ENCODE assay signal across 27 cellular contexts in genomic region chr3:126467611-126467955, GRCh38. TPM values are rescaled to one million over a fixed set of nuclear protein-coding genes. Genes with fewer than 3 reads are reported as not detected.
"Had no signal": no experiment of that assay in that cellular context is flagged by ENCODE, and none has a peak within 500 bp of the region (broad histone marks: within the 10 kb centered on the region; RNA-seq: fewer than 3 reads in every experiment).

No MANE protein-coding gene starts in this region.

- H3K27ac Mint-ChIP-seq: activated T-helper 2 cell treated with anti-CD3 and anti-CD28 coated beads, Interferon-gamma antibody, Interleukin-2, Interleukin-4, amounts not matched to agents 10 μg/mL and 5 μg/mL and 100 μg/mL, durations not matched to agents 14 hours and 24 hours and 36 hours; type B pancreatic cell had no signal

- H3K27me3 Mint-ChIP-seq: activated naive CD8-positive, alpha-beta T cell treated with anti-CD3 and anti-CD28 coated beads, Interleukin-2, amount 10 ng/mL, durations not matched to agents 7 days and 5 days; naive B cell; stimulated activated naive B cell treated with anti-CD40 and anti-IgM and Interleukin-4, amounts not matched to agents 10 μg/mL and 1 μg/mL and 100 μg/mL, for 72 hours; type B pancreatic cell had no signal

- H3K9me3 Mint-ChIP-seq: activated naive CD4-positive, alpha-beta T cell treated with anti-CD3 and anti-CD28 coated beads for 36 hours; activated naive CD8-positive, alpha-beta T cell treated with anti-CD3 and anti-CD28 coated beads, Interleukin-2, amount 10 ng/mL, durations not matched to agents 7 days and 5 days; activated T-helper 2 cell treated with anti-CD3 and anti-CD28 coated beads, Interferon-gamma antibody, Interleukin-2, Interleukin-4, amounts not matched to agents 10 μg/mL and 5 μg/mL and 100 μg/mL, durations not matched to agents 14 hours and 24 hours and 36 hours; naive B cell; neural progenitor cell; stimulated activated naive B cell treated with anti-CD40 and anti-IgM and Interleukin-4, amounts not matched to agents 10 μg/mL and 1 μg/mL and 100 μg/mL, for 72 hours; type B pancreatic cell had no signal

- H3K9me3 ChIP-seq: breast epithelium, prostate gland, right atrium auricular region, SJSA1, thoracic aorta had no signal

- H3K4me1 ChIP-seq: SJSA1 had no signal

- H3K4me3 ChIP-seq: breast epithelium, lung, neural progenitor cell, prostate gland, right atrium auricular region, SJSA1, thoracic aorta had no signal

- H3K27me3 ChIP-seq: breast epithelium, neural progenitor cell, right atrium auricular region, SJSA1 had no signal

- DNase-seq: activated CD4-positive, alpha-beta T cell treated with anti-CD3 and anti-CD28 coated beads for 4 hours; activated CD4-positive, alpha-beta T cell treated with anti-CD3 and anti-CD28 coated beads, Interleukin-2, amount 50 U/mL, for 48 hours; activated naive CD4-positive, alpha-beta T cell treated with anti-CD3 and anti-CD28 coated beads for 36 hours; activated naive CD8-positive, alpha-beta T cell treated with anti-CD3 and anti-CD28 coated beads, Interleukin-2, amount 10 ng/mL, durations not matched to agents 7 days and 5 days; amniotic stem cell; cortex of kidney; effector CD4-positive, alpha-beta T cell; naive B cell; small intestine; stimulated activated CD4-positive, alpha-beta T cell treated with anti-CD3 and anti-CD28 coated beads, Interleukin-2, amount 100 ng/mL, for 48 hours; stimulated activated CD8-positive, alpha-beta memory T cell treated with anti-CD3 and anti-CD28 coated beads, Interleukin-4, amount 100 ng/mL, for 48 hours; stimulated activated naive B cell treated with anti-CD40 and anti-IgM and Interleukin-4, amounts not matched to agents 10 μg/mL and 1 μg/mL and 100 μg/mL, for 72 hours; T-helper 1 cell had no signal

- H3K4me3 Mint-ChIP-seq: activated naive CD4-positive, alpha-beta T cell treated with anti-CD3 and anti-CD28 coated beads for 36 hours; activated naive CD8-positive, alpha-beta T cell treated with anti-CD3 and anti-CD28 coated beads, Interleukin-2, amount 10 ng/mL, durations not matched to agents 7 days and 5 days; naive B cell; neural progenitor cell; stimulated activated naive B cell treated with anti-CD40 and anti-IgM and Interleukin-4, amounts not matched to agents 10 μg/mL and 1 μg/mL and 100 μg/mL, for 72 hours; type B pancreatic cell had no signal

- H3K27ac ChIP-seq: breast epithelium, neural progenitor cell, prostate gland, right atrium auricular region, SJSA1, thoracic aorta had no signal

- ATAC-seq: stimulated activated naive B cell treated with anti-CD40 and anti-IgM and Interleukin-4, amounts not matched to agents 10 μg/mL and 1 μg/mL and 100 μg/mL, for 72 hours had no signal

RNA-seq across cellular contexts. Expression of gene UROC1, which starts 50.0 kb away (rescaled TPM):
- total RNA-seq: activated naive CD4-positive, alpha-beta T cell treated with anti-CD3 and anti-CD28 coated beads for 36 hours; activated naive CD8-positive, alpha-beta T cell treated with anti-CD3 and anti-CD28 coated beads, Interleukin-2, amount 10 ng/mL, durations not matched to agents 7 days and 5 days; activated T-helper 2 cell treated with anti-CD3 and anti-CD28 coated beads, Interferon-gamma antibody, Interleukin-2, Interleukin-4, amounts not matched to agents 10 μg/mL and 5 μg/mL and 100 μg/mL, durations not matched to agents 14 hours and 24 hours and 36 hours; breast epithelium; fibroblast of lung; glomerular endothelial cell; mesenteric fat pad; osteoblast; right atrium auricular region; SJSA1; thoracic aorta had no signal
- polyA plus RNA-seq: fibroblast of lung, keratinocyte had no signal

RNA-seq across cellular contexts. Expression of gene CHST13, which starts 56.4 kb away (rescaled TPM):
- total RNA-seq: activated naive CD4-positive, alpha-beta T cell treated with anti-CD3 and anti-CD28 coated beads for 36 hours; activated T-helper 2 cell treated with anti-CD3 and anti-CD28 coated beads, Interferon-gamma antibody, Interleukin-2, Interleukin-4, amounts not matched to agents 10 μg/mL and 5 μg/mL and 100 μg/mL, durations not matched to agents 14 hours and 24 hours and 36 hours; glomerular endothelial cell; SJSA1; thoracic aorta had no signal
- polyA plus RNA-seq: fibroblast of lung, keratinocyte had no signal
